Comparison of ENCODE assay signal across 19 cellular contexts in the genomic region with DNA sequence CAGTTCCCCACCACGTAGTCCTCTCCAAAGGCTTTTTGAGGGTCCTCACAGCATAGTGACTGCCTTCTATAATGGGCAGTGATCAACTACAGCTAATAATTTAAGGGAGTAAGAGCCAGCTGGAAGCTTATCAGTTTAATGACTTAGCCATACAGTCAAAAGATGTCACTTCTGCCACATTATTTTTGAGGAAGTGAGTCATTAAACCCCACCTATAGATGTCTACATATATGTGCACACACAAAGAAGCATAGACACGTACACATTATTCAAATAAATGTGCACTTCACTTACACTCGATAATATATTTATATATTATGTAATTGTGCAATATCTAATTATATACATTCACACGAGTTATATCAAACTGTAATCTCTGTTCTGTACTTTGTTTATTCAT.
"Had no signal": no experiment of that assay in that cellular context is flagged by ENCODE, and none has a peak within 500 bp of the region (broad histone marks: within the 10 kb centered on the region; RNA-seq: fewer than 3 reads in every experiment).

No MANE protein-coding gene starts in this region.

- H3K4me1 ChIP-seq: heart left ventricle, upper lobe of left lung, vagina had no signal

- H3K9me3 ChIP-seq: neutrophil, ovary, thoracic aorta, upper lobe of left lung, vagina had no signal

- H3K27me3 ChIP-seq: heart left ventricle, neutrophil, ovary, upper lobe of left lung, vagina had no signal

- H3K4me3 ChIP-seq: heart left ventricle, ovary, skin epidermis, thoracic aorta, upper lobe of left lung, vagina had no signal

- H3K27ac ChIP-seq: heart left ventricle, neutrophil, ovary, skin epidermis, thoracic aorta, upper lobe of left lung, vagina, VCaP had no signal

- DNase-seq: activated CD4-positive, alpha-beta T cell treated with anti-CD3 and anti-CD28 coated beads for 4 hours; activated CD4-positive, alpha-beta T cell treated with anti-CD3 and anti-CD28 coated beads, Interleukin-2, amount 50 U/mL, for 4 hours; activated naive CD4-positive, alpha-beta T cell; activated T-cell treated with anti-CD3 and anti-CD28 coated beads for 4 hours; activated T-cell treated with anti-CD3 and anti-CD28 coated beads, Interleukin-2, amount 50 U/mL, for 72 hours; endodermal cell; foreskin fibroblast; heart left ventricle; naive B cell; nephron progenitor cell; ovary; stimulated activated CD4-positive, alpha-beta T cell treated with anti-CD3 and anti-CD28 coated beads, Interleukin-12 subunit alpha, Interleukin-12 subunit beta, amount 100 ng/mL, for 4 hours; stimulated activated CD4-positive, alpha-beta T cell treated with anti-CD3 and anti-CD28 coated beads, Interleukin-4, amount 100 ng/mL, for 24 hours; upper lobe of left lung had no signal

- H3K36me3 ChIP-seq: heart left ventricle, neutrophil, thoracic aorta, upper lobe of left lung, vagina had no signal
